In the genomic region with DNA sequence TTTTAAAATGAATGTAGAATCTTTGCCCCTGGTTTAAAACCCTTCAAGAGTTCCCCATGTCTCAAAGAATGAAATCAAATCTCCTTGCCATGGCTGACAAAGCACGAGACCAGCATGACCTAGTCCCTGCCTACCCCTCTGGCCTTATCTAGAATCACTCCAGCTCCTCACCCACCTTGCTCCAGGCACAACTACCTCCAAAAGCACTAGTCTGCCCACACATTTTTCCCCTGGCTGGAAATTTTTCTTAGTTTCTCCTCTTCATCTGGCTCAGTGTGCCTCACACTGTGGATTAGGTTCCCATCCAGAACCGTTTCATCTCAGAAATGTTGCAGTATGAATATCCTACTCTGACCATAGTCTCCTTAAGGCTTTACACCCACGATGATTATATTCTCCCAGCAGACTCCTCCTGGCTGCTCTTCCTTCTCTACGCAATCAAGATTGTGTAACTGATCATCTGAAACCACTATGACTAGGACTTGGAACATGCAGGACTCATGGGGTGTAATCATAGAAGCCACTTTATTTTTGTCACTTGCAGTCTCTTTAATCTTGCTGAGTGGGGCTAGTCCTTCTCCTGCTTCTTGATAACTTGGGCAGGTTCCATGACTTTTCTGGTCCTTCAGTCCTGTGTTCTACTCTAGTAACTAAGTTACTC, we compare ENCODE assay signal across 12 cellular contexts. TPM values are rescaled to one million over a fixed set of nuclear protein-coding genes. Genes with fewer than 3 reads are reported as not detected.
DNase-seq lines count a peak whose midpoint lies in the region; ATAC-seq lines count a peak whose summit lies in the region.
"Had no signal": no experiment of that assay in that cellular context is flagged by ENCODE, and none has a peak within 500 bp of the region (broad histone marks: within the 10 kb centered on the region; RNA-seq: fewer than 3 reads in every experiment).

No MANE protein-coding gene starts in this region.

- no peak for ATAC-seq in GM21786 (IDR thresholded peaks at IDR 0.05; ENCODE audit: unreplicated experiment)
- no peak for ATAC-seq in GM18517 (IDR thresholded peaks at IDR 0.05; ENCODE audit: unreplicated experiment)
- ATAC-seq in Right ventricle myocardium inferior: no peak
- ATAC-seq: left lobe of liver had no signal

- DNase-seq in AG08395 (ENCODE audit: low spot score): peak; percentile 89
- DNase-seq in Kasumi-1 (lab: John Stamatoyannopoulos, UW): peak; percentile 34 to 36
- DNase-seq in amniotic epithelial cell (ENCODE audit: low read depth): peak; percentile 96
- DNase-seq in kidney tubule cell (ENCODE audit: low spot score): peak; percentile 77
- DNase-seq in Right ventricle myocardium inferior (ENCODE audit: missing footprints): no peak
- DNase-seq in NCI-H1105 (lab: John Stamatoyannopoulos, UW): no peak
- DNase-seq: activated CD4-positive, alpha-beta T cell treated with anti-CD3 and anti-CD28 coated beads, Interleukin-2, amount 50 U/mL, for 4 hours; activated naive CD4-positive, alpha-beta T cell treated with anti-CD3 and anti-CD28 coated beads for 36 hours; small intestine had no signal

- intact Hi-C loops in Right ventricle myocardium inferior (cut with DNase I): no loop called here

RNA-seq across cellular contexts. Expression of a gene that starts 7.8 kb away (rescaled TPM):
- total RNA-seq in Right ventricle myocardium inferior: 43.4 TPM

RNA-seq across cellular contexts. Expression of a gene that starts 37.0 kb away (rescaled TPM):
- not detected for total RNA-seq in Right ventricle myocardium inferior
- total RNA-seq: activated naive CD4-positive, alpha-beta T cell treated with anti-CD3 and anti-CD28 coated beads for 36 hours had no signal

Comparison
In these comparisons a context has a peak if more than half of its experiments do, and no peak if none do; other contexts are left out.
1. DNase-seq: peak in AG08395 (single experiment), Kasumi-1 (2 of 2), amniotic epithelial cell (single experiment) and kidney tubule cell (single experiment); none in Right ventricle myocardium inferior (single experiment) and NCI-H1105 (single experiment).